15 cellular contexts compared by ENCODE assay signal in genomic region chr18:63147010-63147409, GRCh38.
DNase-seq lines count a peak whose midpoint lies in the region; ATAC-seq, FAIRE-seq and TF ChIP-seq lines count a peak whose summit lies in the region.
"Had no signal": no experiment of that assay in that cellular context is flagged by ENCODE, and none has a peak within 500 bp of the region (broad histone marks: within the 10 kb centered on the region; RNA-seq: fewer than 3 reads in every experiment).

No MANE protein-coding gene starts in this region.

- TF ChIP-seq CTCF in psoas muscle (IDR thresholded peaks at IDR 0.05) = no peak

- DNase-seq in GM18507 (ENCODE audit: extremely low spot score, insufficient read length, low read depth) = no peak
- DNase-seq in Karpas-422 = no peak
- DNase-seq in psoas muscle = no peak
- no peak for DNase-seq in NCI-H524 (lab: John Stamatoyannopoulos, UW)
- no peak for DNase-seq in NCI-H1105 (lab: John Stamatoyannopoulos, UW)
- DNase-seq in DMS153 treated with DMSO at 0.1 percent for 48 hours (lab: John Stamatoyannopoulos, UW; ENCODE audit: unreplicated experiment) = no peak
- DNase-seq: ACHN; DMS 273 treated with DMSO at 0.1 percent for 48 hours; EL; NCI-H1436; NCI-H2029 treated with DMSO at 0.1 percent for 48 hours; NCI-H524 treated with DMSO at 0.1 percent for 48 hours; NK-92 treated with Interleukin-12 subunit alpha and Interleukin-12 subunit beta, amount 100 ng/mL, for 24 hours had no signal

- intact Hi-C loops in psoas muscle (cut with DNase I) = no loop called here

- 0 out of 22 replicates have a peak overlapping the region, but pooled peaks of 1 of the 11 experiments have one; percentile 86 for H3K27ac ChIP-seq in BLaER1 treated with 17β-estradiol and CSF1 and Interleukin-3, amounts not matched to agents 10 nM and 100 nM
- H3K27ac ChIP-seq in Karpas-422 (ENCODE audit: low read length) = peak overlapping the region; percentile 39
- H3K27ac ChIP-seq in psoas muscle = peak overlapping the region; percentile 64
- H3K27ac ChIP-seq: PC-9 had no signal

- H3K4me1 ChIP-seq in BLaER1 treated with 17β-estradiol and CSF1 and Interleukin-3, amounts not matched to agents 10 nM and 100 nM = peaks cover 46 to 75% (median 62%) of the 10 kb centered on the region in 10 experiments
- H3K4me1 ChIP-seq in Karpas-422 (ENCODE audit: low read length) (peaks cover 96% of the 10 kb centered on the region), psoas muscle (peaks cover 64% of the 10 kb centered on the region)

- H3K27me3 ChIP-seq in BLaER1 treated with 17β-estradiol and CSF1 and Interleukin-3, amounts not matched to agents 10 nM and 100 nM = no peaks in the 10 kb centered on the region
- no peaks in the 10 kb centered on the region for H3K27me3 ChIP-seq in Karpas-422 (ENCODE audit: low read length)
- H3K27me3 ChIP-seq in psoas muscle (ENCODE audit: insufficient read depth in 3 of 3, low read length in 2 of 3) = no peaks in the 10 kb centered on the region

- no peak overlapping the region for H3K4me3 ChIP-seq in BLaER1 treated with 17β-estradiol and CSF1 and Interleukin-3, amounts not matched to agents 10 nM and 100 nM
- no peak overlapping the region for H3K4me3 ChIP-seq in Karpas-422 (ENCODE audit: low read length)
- H3K4me3 ChIP-seq in psoas muscle = no peak overlapping the region
- H3K4me3 ChIP-seq: PC-9 had no signal

- H3K4me2 ChIP-seq in BLaER1 treated with 17β-estradiol and CSF1 and Interleukin-3, amounts not matched to agents 10 nM and 100 nM = peak overlapping the region in 8 of 11 experiments; percentile 1 to 97 (median 91); a peak in 13 of 22 replicates
- H3K4me2 ChIP-seq in Karpas-422 (ENCODE audit: low read depth, low read length, poor library complexity, severe bottlenecking) = no peak overlapping the region
- H3K4me2 ChIP-seq: PC-9 had no signal

- peak in 1 of 4 donors; percentile 26 for ATAC-seq in psoas muscle

- H2AFZ ChIP-seq in Karpas-422 (ENCODE audit: low read length) = no peak overlapping the region
- H2AFZ ChIP-seq: PC-9 had no signal

- H4K20me1 ChIP-seq in BLaER1 treated with 17β-estradiol and CSF1 and Interleukin-3, amounts not matched to agents 10 nM and 100 nM = peaks cover 0 to 9% (median 0%) of the 10 kb centered on the region in 11 experiments; a peak in 2 of 22 replicates
- H4K20me1 ChIP-seq in Karpas-422 (ENCODE audit: insufficient read depth, low read depth, low read length) = peaks cover 6% of the 10 kb centered on the region; the same call in 1 of the 2 replicates

- H3K9me2 ChIP-seq in Karpas-422 (replicated peaks; ENCODE audit: insufficient read depth, low read length) = no peaks in the 10 kb centered on the region

- H3K79me2 ChIP-seq in Karpas-422 (ENCODE audit: low read length) = peaks cover 73% of the 10 kb centered on the region

- whole genome bisulfite sequencing in psoas muscle, 3 donors = 23 to 42% (median 36%) methylated on average over 4 of the region's 4 CpGs

- FAIRE-seq in GM18507 (lab: Jason Lieb, UNC) = peak; percentile 79

- no peak overlapping the region for H3K9ac ChIP-seq in BLaER1 treated with 17β-estradiol and CSF1 and Interleukin-3, amounts not matched to agents 10 nM and 100 nM
- no peak overlapping the region for H3K9ac ChIP-seq in Karpas-422 (ENCODE audit: low read length)

- H3K36me3 ChIP-seq in BLaER1 treated with 17β-estradiol and CSF1 and Interleukin-3, amounts not matched to agents 10 nM and 100 nM = peaks cover 0 to 31% (median 18%) of the 10 kb centered on the region in 11 experiments; a peak in 16 of 22 replicates
- H3K36me3 ChIP-seq in Karpas-422 (ENCODE audit: insufficient read depth, low read length) (no peaks in the 10 kb centered on the region), psoas muscle (ENCODE audit: insufficient read depth in 1 of 2, low read depth in 1 of 2) (no peaks in the 10 kb centered on the region)

- peaks cover 0 to 24% (median 10%) of the 10 kb centered on the region in 11 experiments; a peak in 10 of 22 replicates for H3K9me3 ChIP-seq in BLaER1 treated with 17β-estradiol and CSF1 and Interleukin-3, amounts not matched to agents 10 nM and 100 nM (replicated peaks in 1 of 11)
- H3K9me3 ChIP-seq in Karpas-422 (ENCODE audit: low read length) (no peaks in the 10 kb centered on the region), psoas muscle (no peaks in the 10 kb centered on the region)
